In genomic region chr19:11880598-11880997, GRCh38 we compare ENCODE assay signal across 19 cellular contexts. TPM values are rescaled to one million over a fixed set of nuclear protein-coding genes. Genes with fewer than 3 reads are reported as not detected.
DNase-seq lines count a peak whose midpoint lies in the region; ATAC-seq, FAIRE-seq and TF ChIP-seq lines count a peak whose summit lies in the region.
"Had no signal": no experiment of that assay in that cellular context is flagged by ENCODE, and none has a peak within 500 bp of the region (broad histone marks: within the 10 kb centered on the region; RNA-seq: fewer than 3 reads in every experiment).

No MANE protein-coding gene starts in this region.

- TF ChIP-seq POLR2A in HepG2 (IDR thresholded peaks at IDR 0.05; ENCODE audit: insufficient read depth in 1 of 2, low read depth in 2 of 2, low read length in 2 of 2) (no peak), right lobe of liver (IDR thresholded peaks at IDR 0.05) (no peak), H1 (IDR thresholded peaks at IDR 0.05; ENCODE audit: control extremely low read depth in 1 of 2, low read depth in 2 of 2, low read length in 2 of 2) (no peak)

- H3F3A ChIP-seq in neural progenitor cell (ENCODE audit: low read depth), result no peaks in the 10 kb centered on the region

- H4K5ac ChIP-seq in H1 (ENCODE audit: insufficient read length, low read depth, low read length), result no peak overlapping the region

- DNase-seq in HepG2 (ENCODE audit: low spot score) (no peak), right lobe of liver (no peak), H1 (ENCODE audit: low read depth in 1 of 2, low spot score in 2 of 2) (no peak), neural progenitor cell (ENCODE audit: low spot score) (no peak), NCI-H2196 (lab: John Stamatoyannopoulos, UW; ENCODE audit: unreplicated experiment) (no peak)
- DNase-seq: DMS153, GOT3 had no signal

- no peak overlapping the region for H3K56ac ChIP-seq in H1 (replicated peaks; ENCODE audit: insufficient read length, low read depth, low read length)

- no peak for TF ChIP-seq CTCF in HepG2 (CRISPR knock-in tag; IDR thresholded peaks at IDR 0.05)
- no peak for TF ChIP-seq CTCF in right lobe of liver (IDR thresholded peaks at IDR 0.05)
- no peak for TF ChIP-seq CTCF in H1 (IDR thresholded peaks at IDR 0.05; ENCODE audit: control extremely low read depth in 1 of 3, insufficient read depth in 1 of 3, low read depth in 1 of 3, low read length in 3 of 3)
- no peak for TF ChIP-seq CTCF in neural progenitor cell (IDR thresholded peaks at IDR 0.05)

- intact Hi-C loops in HepG2 (cut with micrococcal nuclease; ENCODE audit: unreplicated experiment) (loop anchor here (2.0 to 5.0 kb wide), 3 partner anchors 84 to 260 kb away; partner anchors contain the start of gene ZNF20), right lobe of liver (cut with DNase I) (loop anchor here in 1 of 2 donors (10.0 kb wide), 2 partner anchors 104 to 264 kb away; partner anchors contain the start of gene ZNF20)

- H3K27ac Mint-ChIP-seq in neural progenitor cell, result no peak overlapping the region
- H3K27ac Mint-ChIP-seq: B cell; CD8-positive, alpha-beta T cell had no signal

- H3K4me3 ChIP-seq in HepG2 (replicated peaks in 1 of 3; ENCODE audit: insufficient read depth in 1 of 3, low read depth in 2 of 3, low read length in 3 of 3) (no peak overlapping the region), right lobe of liver (no peak overlapping the region), H1 (ENCODE audit: extremely low read depth in 1 of 4, insufficient read depth in 2 of 4, low read depth in 3 of 4, low read length in 4 of 4) (no peak overlapping the region), neural progenitor cell (no peak overlapping the region)
- H3K4me3 ChIP-seq: BLaER1 had no signal

- peaks cover 6% of the 10 kb centered on the region for H3K27me3 Mint-ChIP-seq in neural progenitor cell (ENCODE audit: insufficient read depth, low read depth)
- H3K27me3 Mint-ChIP-seq: B cell had no signal

- H3K23ac ChIP-seq in H1 (ENCODE audit: insufficient read length), result no peak overlapping the region

- H4K8ac ChIP-seq in H1 (ENCODE audit: extremely low read depth, insufficient read depth, low read length), result no peak overlapping the region

- TF ChIP-seq EP300 in HepG2 (IDR thresholded peaks at IDR 0.05; ENCODE audit: low read depth in 2 of 2, low read length in 2 of 2) (no peak), HepG2 (CRISPR knock-in tag; IDR thresholded peaks at IDR 0.05; ENCODE audit: borderline replicate concordance) (no peak), H1 (IDR thresholded peaks at IDR 0.05; ENCODE audit: borderline replicate concordance in 1 of 2, low read depth in 2 of 2, low read length in 2 of 2) (no peak)

- in situ Hi-C loops in HepG2 (cut with HindIII; ENCODE audit: extremely low pct_ligation_motif_present, low pct_unique_long_range_greater_than_20kb), result loop anchor here (5.0 kb wide), 1 partner anchor 262 kb away; the partner anchor contains the start of gene ZNF20

- POLR2A ChIA-PET in HepG2 (lab: Yijun Ruan, JAX) (interaction anchor here (1.4 kb wide), 1 partner anchor 83 kb away, joined by 4 read pairs; no protein-coding TSS in a partner anchor), H1 (lab: Charles Lee; ENCODE audit: partially characterized antibody) (interaction anchor here (0.6 to 11.6 kb wide), 8 partner anchors 44 to 1223 kb away, joined by 3 to 65 read pairs (median 5); partner anchors contain the start of genes ZNF20, ZNF700, ZNF763 and ZNF878)

- no peak overlapping the region for H4K91ac ChIP-seq in H1 (replicated peaks; ENCODE audit: insufficient read length, low read length)

- H3K9ac ChIP-seq in HepG2 (ENCODE audit: insufficient read depth, low read depth, low read length), result no peak overlapping the region
- no peak overlapping the region for H3K9ac ChIP-seq in H1 (replicated peaks in 1 of 4; ENCODE audit: extremely low read depth in 1 of 4, low read depth in 3 of 4, low read length in 3 of 4)
- H3K9ac ChIP-seq in neural progenitor cell, result no peak overlapping the region
- H3K9ac ChIP-seq: BLaER1 had no signal

- no peak overlapping the region for H3K18ac ChIP-seq in H1 (ENCODE audit: extremely low read depth, low read length)

- H2BK20ac ChIP-seq in H1 (ENCODE audit: low read length), result no peak overlapping the region

- 72% methylated on average over 12 of the region's 12 CpGs for WGBS in HepG2 (ENCODE audit: low lambda C conversion rate)
- 75% methylated on average over 9 of the region's 12 CpGs for WGBS in right lobe of liver (ENCODE audit: insufficient coverage, low coverage, low lambda C conversion rate, missing lambda C conversion rate)
- WGBS in H1 (ENCODE audit: extremely low coverage in 1 of 2, insufficient coverage in 1 of 2, insufficient read length in 1 of 2, insufficient replicate concordance in 2 of 2, low coverage in 1 of 2, low lambda C conversion rate in 2 of 2, missing lambda C conversion rate in 1 of 2), 2 experiments, result 86% methylated on average over 12 of the region's 12 CpGs; no CpG with 5 or more reads in 1 of the 2 experiments

- H3K27ac ChIP-seq in HepG2 (ENCODE audit: extremely low read length, insufficient read depth, low read length), result no peak overlapping the region
- H3K27ac ChIP-seq in right lobe of liver, result no peak overlapping the region
- H3K27ac ChIP-seq in H1 (ENCODE audit: low read depth, low read length), result no peak overlapping the region
- no peak overlapping the region for H3K27ac ChIP-seq in neural progenitor cell
- H3K27ac ChIP-seq: 22Rv1, BLaER1, C4-2B had no signal

- no peak overlapping the region for H2BK5ac ChIP-seq in H1 (ENCODE audit: low read depth, low read length)

- H3K4me3 Mint-ChIP-seq in neural progenitor cell, result no peak overlapping the region
- H3K4me3 Mint-ChIP-seq: B cell; CD4-positive, CD25-positive, alpha-beta regulatory T cell; CD8-positive, alpha-beta T cell had no signal

- H3K9me3 ChIP-seq in HepG2 (ENCODE audit: low read length) (no peaks in the 10 kb centered on the region), right lobe of liver (no peaks in the 10 kb centered on the region), H1 (ENCODE audit: insufficient read depth in 2 of 2, low read depth in 1 of 2, low read length in 1 of 2) (peaks cover 0 to 3% of the 10 kb centered on the region in 2 experiments; a peak in 2 of 4 replicates), neural progenitor cell (ENCODE audit: low read depth) (no peaks in the 10 kb centered on the region)

- FAIRE-seq in HepG2 (lab: Jason Lieb, UNC), result no peak
- FAIRE-seq in H1 (lab: Jason Lieb, UNC), result no peak
- FAIRE-seq: A204.1, G401.6 had no signal

- H3K4me2 ChIP-seq in HepG2 (ENCODE audit: low read depth, low read length), result peak overlapping the region; percentile 53; the same call in 1 of the 2 replicates
- peak overlapping the region; percentile 3 to 23; a peak in 1 of 4 replicates for H3K4me2 ChIP-seq in H1 (ENCODE audit: insufficient read depth in 1 of 2, low read depth in 2 of 2, low read length in 2 of 2)
- H3K4me2 ChIP-seq in neural progenitor cell, result peak overlapping the region; percentile 45
- H3K4me2 ChIP-seq: BLaER1 had no signal

- H3K36me3 Mint-ChIP-seq in neural progenitor cell, result no peaks in the 10 kb centered on the region
- H3K36me3 Mint-ChIP-seq: CD4-positive, CD25-positive, alpha-beta regulatory T cell; CD8-positive, alpha-beta T cell had no signal

- BruUV-seq in HepG2 (replicated peaks; lab: Mats Ljungman, UMichigan), result no TSS peak

- no peaks in the 10 kb centered on the region for H3K4me1 Mint-ChIP-seq in neural progenitor cell

- no peaks in the 10 kb centered on the region for H3K36me3 ChIP-seq in HepG2 (replicated peaks in 1 of 2; ENCODE audit: control insufficient read depth in 1 of 2, insufficient read depth in 2 of 2, low read length in 2 of 2)
- no peaks in the 10 kb centered on the region for H3K36me3 ChIP-seq in right lobe of liver
- H3K36me3 ChIP-seq in H1 (ENCODE audit: control insufficient read depth in 2 of 4, insufficient read depth in 4 of 4, low read length in 3 of 4), result no peaks in the 10 kb centered on the region
- no peaks in the 10 kb centered on the region for H3K36me3 ChIP-seq in neural progenitor cell
- H3K36me3 ChIP-seq: BLaER1 had no signal

- H4K20me1 ChIP-seq in HepG2 (ENCODE audit: insufficient read depth, low read length) (no peaks in the 10 kb centered on the region), H1 (replicated peaks in 1 of 2; ENCODE audit: control insufficient read depth in 1 of 2, insufficient read depth in 2 of 2, low read length in 2 of 2) (no peaks in the 10 kb centered on the region), neural progenitor cell (ENCODE audit: low read depth) (no peaks in the 10 kb centered on the region)
- H4K20me1 ChIP-seq: BLaER1 had no signal

- no peak for TF ChIP-seq RAD21 in HepG2 (CRISPR knock-in tag; IDR thresholded peaks at IDR 0.05)
- TF ChIP-seq RAD21 in H1 (IDR thresholded peaks at IDR 0.05 in 1 of 2, conservative IDR thresholded peaks at IDR 0.05 in 1 of 2; ENCODE audit: low read depth in 2 of 2, low read length in 2 of 2), result no peak

- no peak overlapping the region for H2BK12ac ChIP-seq in H1 (ENCODE audit: low read depth, low read length)

- H3K79me2 ChIP-seq in HepG2 (ENCODE audit: insufficient read depth, low read length) (no peaks in the 10 kb centered on the region), H1 (ENCODE audit: control insufficient read depth in 1 of 2, insufficient read depth in 2 of 2, low read length in 2 of 2) (no peaks in the 10 kb centered on the region), neural progenitor cell (ENCODE audit: low read depth) (no peaks in the 10 kb centered on the region)

- H2AFZ ChIP-seq in HepG2 (ENCODE audit: low read length), result no peak overlapping the region
- no peak overlapping the region for H2AFZ ChIP-seq in H1 (ENCODE audit: low read length)
- no peak overlapping the region for H2AFZ ChIP-seq in neural progenitor cell (replicated peaks)

- CTCF ChIA-PET in HepG2 (lab: Yijun Ruan, JAX; ENCODE audit: low intra/inter-chr PET ratio, low total read pairs), result interaction anchor here (1.0 to 4.5 kb wide), 8 partner anchors 83 to 260 kb away, joined by 3 to 50 read pairs (median 5); partner anchors contain the start of genes ZNF20 and ZNF878
- CTCF ChIA-PET in H1 (lab: Charles Lee; ENCODE audit: partially characterized antibody), result interaction anchor here (0.7 to 12.8 kb wide), 30 partner anchors 9 to 306 kb away, joined by 3 to 169 read pairs (median 5); partner anchors contain the start of genes ZNF20, ZNF440, ZNF491 and ZNF700

- H3K14ac ChIP-seq in H1 (ENCODE audit: insufficient read length), result no peak overlapping the region

- peaks cover 8% of the 10 kb centered on the region; the same call in 1 of the 2 replicates for H3K4me1 ChIP-seq in HepG2 (ENCODE audit: insufficient read depth, low read length)
- no peaks in the 10 kb centered on the region for H3K4me1 ChIP-seq in right lobe of liver
- H3K4me1 ChIP-seq in H1 (replicated peaks in 1 of 4; ENCODE audit: control insufficient read depth in 3 of 4, insufficient read depth in 4 of 4, low read length in 3 of 4), result no peaks in the 10 kb centered on the region
- H3K4me1 ChIP-seq in neural progenitor cell, result no peaks in the 10 kb centered on the region
- H3K4me1 ChIP-seq: Caco-2 had no signal

- no peak for ATAC-seq in HepG2
- no peak for ATAC-seq in right lobe of liver
- ATAC-seq in GM18502 (IDR thresholded peaks at IDR 0.05; ENCODE audit: poor library complexity, unreplicated experiment), result no peak
- ATAC-seq in HG03432 (IDR thresholded peaks at IDR 0.05; ENCODE audit: unreplicated experiment), result no peak

- 0 out of 2 replicates have a peak, but pooled peaks cover 1% of the 10 kb centered on the region for H3K23me2 ChIP-seq in H1 (ENCODE audit: low read depth, low read length)

- no peak overlapping the region for H2BK15ac ChIP-seq in H1 (ENCODE audit: low read length)

- no peaks in the 10 kb centered on the region for H3K79me1 ChIP-seq in H1 (ENCODE audit: low read depth, low read length)

- no peak overlapping the region for H2BK120ac ChIP-seq in H1 (replicated peaks; ENCODE audit: low read depth, low read length)

- no peak overlapping the region for H2AK5ac ChIP-seq in H1 (ENCODE audit: low read depth, low read length)

- H3K9me3 Mint-ChIP-seq in neural progenitor cell, result peaks cover 33% of the 10 kb centered on the region
- H3K9me3 Mint-ChIP-seq: CD8-positive, alpha-beta T cell had no signal

- H3K27me3 ChIP-seq in HepG2 (ENCODE audit: control insufficient read depth in 1 of 2, insufficient read depth in 2 of 2, low read length in 2 of 2) (no peaks in the 10 kb centered on the region), right lobe of liver (no peaks in the 10 kb centered on the region), H1 (replicated peaks in 1 of 4; ENCODE audit: control insufficient read depth in 3 of 4, extremely low read depth in 1 of 4, insufficient read depth in 3 of 4, low read length in 3 of 4) (no peaks in the 10 kb centered on the region; a peak in 2 of 7 replicates), neural progenitor cell (peaks cover 8% of the 10 kb centered on the region)
- H3K27me3 ChIP-seq: BLaER1 had no signal

- H3K4ac ChIP-seq in H1 (replicated peaks; ENCODE audit: insufficient read length, low read depth, low read length), result no peak overlapping the region

RNA-seq across cellular contexts. Expression of gene ZNF69, which starts 7.0 kb away (rescaled TPM):
- total RNA-seq in HepG2 (2016; rRNA removed; fragmentation: Illumina TruSeq; extraction: Trizol) (21.0 and 35.5 TPM in 2 replicates), right lobe of liver (1 to 10 TPM; 6.1 to 10.0 (median 9.2) TPM), neural progenitor cell (ENCODE audit: low replicate concordance) (62.4 and 73.7 TPM in 2 replicates)
- total RNA-seq in HepG2 (2016; cell fraction: cytosol; rRNA removed; fragmentation: Illumina TruSeq; extraction: Trizol; ENCODE audit: low read depth), result 5.9 and 6.2 TPM in 2 replicates
- total RNA-seq in HepG2 (2016; cell fraction: insoluble cytoplasmic fraction; rRNA removed; fragmentation: Illumina TruSeq; extraction: Trizol), result 20.7 and 33.8 TPM in 2 replicates
- 11.2 and 12.9 TPM in 2 replicates for total RNA-seq in HepG2 (2016; cell fraction: membrane; rRNA removed; fragmentation: Illumina TruSeq; extraction: Trizol)
- 20.8 and 24.9 TPM in 2 replicates for total RNA-seq in HepG2 (2016; cell fraction: nucleus; rRNA removed; fragmentation: Illumina TruSeq; extraction: Trizol)
- polyA plus RNA-seq in HepG2 (2011; rRNA removed) (8.5 and 9.6 TPM in 2 replicates), H1 (2011; rRNA removed) (5.6 and 6.3 TPM in 2 replicates)
- polyA plus RNA-seq in HepG2 (2011; cell fraction: cytosol; rRNA removed), result 5.9 and 8.3 TPM in 2 replicates
- polyA plus RNA-seq in HepG2 (2011; cell fraction: nucleus; rRNA removed), result 8.8 and 12.0 TPM in 2 replicates
- 7.2 and 8.5 TPM in 2 replicates for polyA plus RNA-seq in HepG2 (2012)
- 3.0 and 3.6 TPM in 2 replicates for polyA plus RNA-seq in HepG2 (2016; cell fraction: cytosol; fragmentation: Illumina TruSeq; extraction: Trizol; ENCODE audit: low read depth)
- polyA plus RNA-seq in HepG2 (2016; cell fraction: insoluble cytoplasmic fraction; fragmentation: Illumina TruSeq; extraction: Trizol; ENCODE audit: low read depth), result 13.0 and 13.9 TPM in 2 replicates
- polyA plus RNA-seq in HepG2 (2016; cell fraction: membrane; fragmentation: Illumina TruSeq; extraction: Trizol; ENCODE audit: low read depth), result 4.0 and 4.6 TPM in 2 replicates
- 42.0 and 46.3 TPM in 2 replicates for polyA plus RNA-seq in HepG2 (2016; cell fraction: nucleus; fragmentation: Illumina TruSeq; extraction: Trizol; ENCODE audit: insufficient read depth, low read depth)
- 8.7 TPM in 1 of 2 replicates, not detected in the other for polyA minus RNA-seq in HepG2 (2011; rRNA and poly(A)+ RNA removed; ENCODE audit: low replicate concordance)
- 16.4 and 17.4 TPM in 2 replicates for polyA minus RNA-seq in HepG2 (2011; cell fraction: cytosol; rRNA and poly(A)+ RNA removed)
- 40.6 and 49.9 TPM in 2 replicates for polyA minus RNA-seq in HepG2 (2011; cell fraction: nucleus; rRNA and poly(A)+ RNA removed)
- total RNA-seq in H1 (2021; fragmentation: NEBNext Ultra II Directional; extraction: Animal tissue kit (Norgen Biotek cat#: 25700)), result 21.2 and 22.8 TPM in 2 replicates
- polyA plus RNA-seq in H1 (2011; cell fraction: cytosol; rRNA removed), result 7.9 TPM
- 16.6 TPM for polyA plus RNA-seq in H1 (2011; cell fraction: nucleus; rRNA removed)
- polyA plus RNA-seq in H1 (2012, experiment 1 of 2), result 8.9 to 18.8 TPM (median 11.6 TPM) in 4 replicates
- polyA plus RNA-seq in H1 (2012, experiment 2 of 2), result 1.3 TPM
- 10.6 TPM for polyA plus RNA-seq in H1 (2013, experiment 1 of 2)
- polyA plus RNA-seq in H1 (2013, experiment 2 of 2), result 8.9 TPM
- polyA minus RNA-seq in H1 (2011; rRNA and poly(A)+ RNA removed), result 47.7 and 71.3 TPM in 2 replicates
- 28.9 TPM for polyA minus RNA-seq in H1 (2011; cell fraction: cytosol; rRNA and poly(A)+ RNA removed)
- 168 TPM for polyA minus RNA-seq in H1 (2011; cell fraction: nucleus; rRNA and poly(A)+ RNA removed)

RNA-seq across cellular contexts. Expression of gene ZNF439, which starts 32.1 kb away (rescaled TPM):
- total RNA-seq in HepG2 (2016; rRNA removed; fragmentation: Illumina TruSeq; extraction: Trizol), result 3.9 and 4.9 TPM in 2 replicates
- 0.35 and 0.51 TPM in 2 replicates for total RNA-seq in HepG2 (2016; cell fraction: cytosol; rRNA removed; fragmentation: Illumina TruSeq; extraction: Trizol; ENCODE audit: low read depth)
- 4.1 and 5.3 TPM in 2 replicates for total RNA-seq in HepG2 (2016; cell fraction: insoluble cytoplasmic fraction; rRNA removed; fragmentation: Illumina TruSeq; extraction: Trizol)
- 1.8 and 2.1 TPM in 2 replicates for total RNA-seq in HepG2 (2016; cell fraction: membrane; rRNA removed; fragmentation: Illumina TruSeq; extraction: Trizol)
- total RNA-seq in HepG2 (2016; cell fraction: nucleus; rRNA removed; fragmentation: Illumina TruSeq; extraction: Trizol), result 4.0 and 6.3 TPM in 2 replicates
- polyA plus RNA-seq in HepG2 (2011; rRNA removed), result 2.9 TPM in 2 replicates
- 1.0 and 1.2 TPM in 2 replicates for polyA plus RNA-seq in HepG2 (2011; cell fraction: cytosol; rRNA removed)
- polyA plus RNA-seq in HepG2 (2011; cell fraction: nucleus; rRNA removed), result 4.4 and 5.2 TPM in 2 replicates
- polyA plus RNA-seq in HepG2 (2012), result 1.4 and 1.7 TPM in 2 replicates
- 0.07 and 0.20 TPM in 2 replicates for polyA plus RNA-seq in HepG2 (2016; cell fraction: cytosol; fragmentation: Illumina TruSeq; extraction: Trizol; ENCODE audit: low read depth)
- 2.5 and 2.9 TPM in 2 replicates for polyA plus RNA-seq in HepG2 (2016; cell fraction: insoluble cytoplasmic fraction; fragmentation: Illumina TruSeq; extraction: Trizol; ENCODE audit: low read depth)
- 0.22 and 0.44 TPM in 2 replicates for polyA plus RNA-seq in HepG2 (2016; cell fraction: membrane; fragmentation: Illumina TruSeq; extraction: Trizol; ENCODE audit: low read depth)
- 11.0 and 11.8 TPM in 2 replicates for polyA plus RNA-seq in HepG2 (2016; cell fraction: nucleus; fragmentation: Illumina TruSeq; extraction: Trizol; ENCODE audit: insufficient read depth, low read depth)
- 1.3 TPM in 1 of 2 replicates, not detected in the other for polyA minus RNA-seq in HepG2 (2011; rRNA and poly(A)+ RNA removed; ENCODE audit: low replicate concordance)
- polyA minus RNA-seq in HepG2 (2011; cell fraction: cytosol; rRNA and poly(A)+ RNA removed), result 2.0 and 2.6 TPM in 2 replicates
- 8.4 and 9.6 TPM in 2 replicates for polyA minus RNA-seq in HepG2 (2011; cell fraction: nucleus; rRNA and poly(A)+ RNA removed)
- total RNA-seq in right lobe of liver, result 1 to 10 TPM in 2 of 6 experiments, under 1 TPM in 4; 0.43 to 1.3 (median 0.66) TPM
- 0.17 TPM in 1 of 2 replicates, not detected in the other for total RNA-seq in H1 (2021; fragmentation: NEBNext Ultra II Directional; extraction: Animal tissue kit (Norgen Biotek cat#: 25700))
- 0.05 and 0.09 TPM in 2 replicates for polyA plus RNA-seq in H1 (2011; rRNA removed)
- polyA plus RNA-seq in H1 (2011; cell fraction: cytosol; rRNA removed), result 0.23 TPM
- 0.13 TPM for polyA plus RNA-seq in H1 (2011; cell fraction: nucleus; rRNA removed)
- 0.08 to 0.19 TPM (median 0.12 TPM) in 3 of 4 replicates, not detected in the other for polyA plus RNA-seq in H1 (2012, experiment 1 of 2)
- polyA plus RNA-seq in H1 (2012, experiment 2 of 2), result not detected
- polyA plus RNA-seq in H1 (2013, experiment 1 of 2), result 0.30 TPM
- polyA plus RNA-seq in H1 (2013, experiment 2 of 2), result 0.31 TPM
- 0.07 and 0.22 TPM in 2 replicates for polyA minus RNA-seq in H1 (2011; rRNA and poly(A)+ RNA removed)
- not detected for polyA minus RNA-seq in H1 (2011; cell fraction: cytosol; rRNA and poly(A)+ RNA removed)
- polyA minus RNA-seq in H1 (2011; cell fraction: nucleus; rRNA and poly(A)+ RNA removed), result 0.90 TPM
- total RNA-seq in neural progenitor cell (ENCODE audit: low replicate concordance), result 5.2 and 6.5 TPM in 2 replicates
- total RNA-seq: H7 had no signal

RNA-seq across cellular contexts. Expression of gene ZNF700, which starts 44.3 kb away (rescaled TPM):
- total RNA-seq in HepG2 (2016; rRNA removed; fragmentation: Illumina TruSeq; extraction: Trizol), result 12.8 and 16.5 TPM in 2 replicates
- 1.8 and 2.2 TPM in 2 replicates for total RNA-seq in HepG2 (2016; cell fraction: cytosol; rRNA removed; fragmentation: Illumina TruSeq; extraction: Trizol; ENCODE audit: low read depth)
- total RNA-seq in HepG2 (2016; cell fraction: insoluble cytoplasmic fraction; rRNA removed; fragmentation: Illumina TruSeq; extraction: Trizol), result 12.7 and 16.3 TPM in 2 replicates
- total RNA-seq in HepG2 (2016; cell fraction: membrane; rRNA removed; fragmentation: Illumina TruSeq; extraction: Trizol), result 4.7 and 6.4 TPM in 2 replicates
- total RNA-seq in HepG2 (2016; cell fraction: nucleus; rRNA removed; fragmentation: Illumina TruSeq; extraction: Trizol), result 12.4 and 15.3 TPM in 2 replicates
- 4.5 and 6.0 TPM in 2 replicates for polyA plus RNA-seq in HepG2 (2011; rRNA removed)
- polyA plus RNA-seq in HepG2 (2011; cell fraction: cytosol; rRNA removed), result 1.4 and 2.3 TPM in 2 replicates
- polyA plus RNA-seq in HepG2 (2011; cell fraction: nucleus; rRNA removed), result 5.8 and 7.8 TPM in 2 replicates
- polyA plus RNA-seq in HepG2 (2012), result 4.5 and 5.9 TPM in 2 replicates
- polyA plus RNA-seq in HepG2 (2016; cell fraction: cytosol; fragmentation: Illumina TruSeq; extraction: Trizol; ENCODE audit: low read depth), result 0.33 and 0.34 TPM in 2 replicates
- 7.7 and 8.5 TPM in 2 replicates for polyA plus RNA-seq in HepG2 (2016; cell fraction: insoluble cytoplasmic fraction; fragmentation: Illumina TruSeq; extraction: Trizol; ENCODE audit: low read depth)
- polyA plus RNA-seq in HepG2 (2016; cell fraction: membrane; fragmentation: Illumina TruSeq; extraction: Trizol; ENCODE audit: low read depth), result 0.97 and 1.1 TPM in 2 replicates
- 42.0 and 43.2 TPM in 2 replicates for polyA plus RNA-seq in HepG2 (2016; cell fraction: nucleus; fragmentation: Illumina TruSeq; extraction: Trizol; ENCODE audit: insufficient read depth, low read depth)
- 1.4 and 2.1 TPM in 2 replicates for polyA minus RNA-seq in HepG2 (2011; rRNA and poly(A)+ RNA removed; ENCODE audit: low replicate concordance)
- 4.2 and 5.5 TPM in 2 replicates for polyA minus RNA-seq in HepG2 (2011; cell fraction: cytosol; rRNA and poly(A)+ RNA removed)
- 8.4 and 11.4 TPM in 2 replicates for polyA minus RNA-seq in HepG2 (2011; cell fraction: nucleus; rRNA and poly(A)+ RNA removed)
- 1 to 10 TPM; 5.1 to 7.6 (median 5.5) TPM for total RNA-seq in right lobe of liver
- 9.4 and 10.5 TPM in 2 replicates for total RNA-seq in H1 (2021; fragmentation: NEBNext Ultra II Directional; extraction: Animal tissue kit (Norgen Biotek cat#: 25700))
- 1.5 and 3.0 TPM in 2 replicates for polyA plus RNA-seq in H1 (2011; rRNA removed)
- polyA plus RNA-seq in H1 (2011; cell fraction: cytosol; rRNA removed), result 4.7 TPM
- 2.8 TPM for polyA plus RNA-seq in H1 (2011; cell fraction: nucleus; rRNA removed)
- 4.9 to 7.8 TPM (median 6.0 TPM) in 4 replicates for polyA plus RNA-seq in H1 (2012, experiment 1 of 2)
- polyA plus RNA-seq in H1 (2012, experiment 2 of 2), result 0.63 TPM
- 4.8 TPM for polyA plus RNA-seq in H1 (2013, experiment 1 of 2)
- polyA plus RNA-seq in H1 (2013, experiment 2 of 2), result 4.3 TPM
- polyA minus RNA-seq in H1 (2011; rRNA and poly(A)+ RNA removed), result 5.3 and 10.0 TPM in 2 replicates
- polyA minus RNA-seq in H1 (2011; cell fraction: cytosol; rRNA and poly(A)+ RNA removed), result 5.7 TPM
- 9.8 TPM for polyA minus RNA-seq in H1 (2011; cell fraction: nucleus; rRNA and poly(A)+ RNA removed)
- total RNA-seq in neural progenitor cell (ENCODE audit: low replicate concordance), result 18.3 and 29.4 TPM in 2 replicates
